23 cellular contexts compared by ENCODE assay signal in genomic region chr2:217970206-217970605, GRCh38.
"Had no signal": no experiment of that assay in that cellular context is flagged by ENCODE, and none has a peak within 500 bp of the region (broad histone marks: within the 10 kb centered on the region; RNA-seq: fewer than 3 reads in every experiment).

No MANE protein-coding gene starts in this region.

- H3K9me3 ChIP-seq: colonic mucosa, gastrocnemius medialis, left ventricle myocardium inferior, ovary, prostate gland, spleen, vagina had no signal

- H3K36me3 ChIP-seq: colonic mucosa, gastrocnemius medialis, left ventricle myocardium inferior, ovary, prostate gland, spleen, vagina had no signal

- H3K27ac Mint-ChIP-seq: activated naive CD8-positive, alpha-beta T cell treated with anti-CD3 and anti-CD28 coated beads, Interleukin-2, amount 10 ng/mL, durations not matched to agents 7 days and 5 days; activated T-cell treated with anti-CD3 and anti-CD28 coated beads, Interleukin-2, amount 50 U/mL, for 24 hours; activated T-helper 2 cell treated with anti-CD3 and anti-CD28 coated beads, Interferon-gamma antibody, Interleukin-2, Interleukin-4, amounts not matched to agents 10 μg/mL and 5 μg/mL and 100 μg/mL, durations not matched to agents 14 hours and 24 hours and 36 hours; natural killer cell treated with Interleukin-12 subunit alpha and Interleukin-12 subunit beta and Interleukin-15 and Interleukin-18, amount 100 ng/mL, for 72 hours had no signal

- H3K4me1 Mint-ChIP-seq: activated naive CD8-positive, alpha-beta T cell treated with anti-CD3 and anti-CD28 coated beads, Interleukin-2, amount 10 ng/mL, durations not matched to agents 7 days and 5 days had no signal

- H3K36me3 Mint-ChIP-seq: activated naive CD8-positive, alpha-beta T cell treated with anti-CD3 and anti-CD28 coated beads, Interleukin-2, amount 10 ng/mL, durations not matched to agents 7 days and 5 days; natural killer cell treated with Interleukin-12 subunit alpha and Interleukin-12 subunit beta and Interleukin-15 and Interleukin-18, amount 100 ng/mL, for 72 hours had no signal

- H3K4me3 Mint-ChIP-seq: activated naive CD8-positive, alpha-beta T cell treated with anti-CD3 and anti-CD28 coated beads, Interleukin-2, amount 10 ng/mL, durations not matched to agents 7 days and 5 days; activated T-cell treated with anti-CD3 and anti-CD28 coated beads, Interleukin-2, amount 50 U/mL, for 24 hours; natural killer cell treated with Interleukin-12 subunit alpha and Interleukin-12 subunit beta and Interleukin-15 and Interleukin-18, amount 100 ng/mL, for 72 hours had no signal

- H3K27me3 ChIP-seq: colonic mucosa, gastrocnemius medialis, ovary, spleen, vagina had no signal

- DNase-seq: activated CD4-positive, alpha-beta T cell treated with anti-CD3 and anti-CD28 coated beads for 1 hour; activated CD8-positive, alpha-beta memory T cell treated with anti-CD3 and anti-CD28 coated beads for 24 hours; activated CD8-positive, alpha-beta memory T cell treated with anti-CD3 and anti-CD28 coated beads, Interleukin-2, amount 50 U/mL, for 4 hours; activated naive CD4-positive, alpha-beta T cell; activated naive CD8-positive, alpha-beta T cell treated with anti-CD3 and anti-CD28 coated beads, Interleukin-2, amount 10 ng/mL, durations not matched to agents 7 days and 5 days; activated T-cell treated with anti-CD3 and anti-CD28 coated beads, Interleukin-2, amount 50 U/mL, for 24 hours; amygdala; colonic mucosa; gastrocnemius medialis; head of caudate nucleus; hypothalamus; left ventricle myocardium inferior; midbrain; ovary; spleen; stimulated activated CD4-positive, alpha-beta T cell treated with anti-CD3 and anti-CD28 coated beads, Interleukin-4, amount 100 ng/mL, for 1 hour; stimulated activated naive CD8-positive, alpha-beta T cell treated with anti-CD3 and anti-CD28 coated beads, Interleukin-15, Interleukin-2, amounts not matched to agents 100 U/mL and 50 U/mL, for 24 hours; T-helper 9 cell; trophoblast cell had no signal

- H3K4me1 ChIP-seq: colonic mucosa had no signal

- H3K9me3 Mint-ChIP-seq: activated naive CD8-positive, alpha-beta T cell treated with anti-CD3 and anti-CD28 coated beads, Interleukin-2, amount 10 ng/mL, durations not matched to agents 7 days and 5 days; activated T-cell treated with anti-CD3 and anti-CD28 coated beads, Interleukin-2, amount 50 U/mL, for 24 hours; activated T-helper 2 cell treated with anti-CD3 and anti-CD28 coated beads, Interferon-gamma antibody, Interleukin-2, Interleukin-4, amounts not matched to agents 10 μg/mL and 5 μg/mL and 100 μg/mL, durations not matched to agents 14 hours and 24 hours and 36 hours; natural killer cell treated with Interleukin-12 subunit alpha and Interleukin-12 subunit beta and Interleukin-15 and Interleukin-18, amount 100 ng/mL, for 72 hours had no signal

- H3K27ac ChIP-seq: colonic mucosa, gastrocnemius medialis, left ventricle myocardium inferior, prostate gland, spleen, vagina had no signal

- H3K4me3 ChIP-seq: colonic mucosa, gastrocnemius medialis, left ventricle myocardium inferior, ovary, prostate gland, spleen, vagina had no signal
